14 cellular contexts compared by ENCODE assay signal in the genomic region with DNA sequence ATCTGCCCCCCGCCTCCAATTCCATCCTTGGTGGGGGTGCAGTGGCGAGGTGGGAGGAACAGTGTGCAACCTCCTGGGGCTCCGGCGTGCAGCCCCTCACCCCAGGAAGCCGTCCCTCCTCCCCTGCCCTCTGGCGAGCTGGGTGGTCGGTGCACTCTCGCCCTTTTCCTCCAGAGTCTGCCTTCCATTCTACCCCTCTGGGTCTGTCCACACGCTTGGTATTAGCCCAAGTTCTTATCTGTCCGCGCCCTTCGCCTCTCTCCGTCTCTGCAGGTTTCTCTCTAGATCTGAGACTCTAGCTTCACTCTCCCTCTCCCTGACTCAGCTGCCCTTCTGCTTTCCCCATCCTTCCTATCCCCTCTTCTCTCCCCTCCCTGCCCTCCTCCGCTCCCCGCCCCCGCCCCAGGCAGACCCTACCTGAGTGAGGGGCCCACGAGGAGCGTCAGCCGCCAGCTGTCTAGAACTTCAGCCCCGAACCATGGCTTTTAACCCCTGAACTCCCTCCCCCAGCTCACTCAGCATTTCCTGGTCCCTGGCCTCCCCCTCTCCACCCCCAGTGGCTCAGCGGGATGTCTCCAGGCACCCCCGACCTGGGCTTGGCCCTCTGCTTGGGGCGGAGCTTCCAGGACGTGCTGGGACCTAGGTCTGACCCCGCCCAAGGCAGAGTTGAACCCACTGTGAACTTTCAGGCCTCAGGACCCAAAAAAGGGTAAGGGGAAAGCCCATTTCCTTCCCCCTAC. TPM values are rescaled to one million over a fixed set of nuclear protein-coding genes. Genes with fewer than 3 reads are reported as not detected.
DNase-seq lines count a peak whose midpoint lies in the region; ATAC-seq and TF ChIP-seq lines count a peak whose summit lies in the region.
"Had no signal": no experiment of that assay in that cellular context is flagged by ENCODE, and none has a peak within 500 bp of the region (broad histone marks: within the 10 kb centered on the region; RNA-seq: fewer than 3 reads in every experiment).

No MANE protein-coding gene starts in this region.

- in situ Hi-C loops in GM23248 (cut with MboI) = no loop called here

- no peaks in the 10 kb centered on the region for H3K36me3 Mint-ChIP-seq in activated naive CD8-positive, alpha-beta T cell treated with anti-CD3 and anti-CD28 coated beads, Interleukin-2, amount 50 U/mL, for 24 hours (ENCODE audit: low read depth)
- H3K36me3 Mint-ChIP-seq: stimulated activated memory B cell treated with anti-CD40 and anti-IgM and Interleukin-4, amounts not matched to agents 10 μg/mL and 1 μg/mL and 100 μg/mL, for 72 hours had no signal

- no peaks in the 10 kb centered on the region for H4K20me1 ChIP-seq in GM23248 (ENCODE audit: insufficient read depth)

- intact Hi-C loops in sciatic nerve (cut with DNase I) (no loop called here), ascending aorta (cut with DNase I) (no loop called here)

- no peak for ATAC-seq in activated naive CD8-positive, alpha-beta T cell treated with anti-CD3 and anti-CD28 coated beads, Interleukin-2, amount 50 U/mL, for 24 hours
- ATAC-seq in sciatic nerve = peak; percentile 22
- no peak for ATAC-seq in GM19023 (IDR thresholded peaks at IDR 0.05; ENCODE audit: unreplicated experiment)
- no peak for ATAC-seq in GM19463 (IDR thresholded peaks at IDR 0.05; ENCODE audit: unreplicated experiment)
- ATAC-seq in HG02884 (IDR thresholded peaks at IDR 0.05; ENCODE audit: unreplicated experiment) = no peak
- ATAC-seq: stimulated activated memory B cell treated with anti-CD40 and anti-IgM and Interleukin-4, amounts not matched to agents 10 μg/mL and 1 μg/mL and 100 μg/mL, for 72 hours had no signal

- no peaks in the 10 kb centered on the region for H3F3A ChIP-seq in GM23248 (ENCODE audit: insufficient read depth)

- 3 to 5% methylated on average over 20 to 25 of the region's 25 CpGs for WGBS in GM23248 (ENCODE audit: low coverage in 1 of 2, low lambda C conversion rate in 2 of 2, missing lambda C conversion rate in 2 of 2), 2 experiments

- peaks cover 6% of the 10 kb centered on the region for H3K9me3 Mint-ChIP-seq in activated naive CD8-positive, alpha-beta T cell treated with anti-CD3 and anti-CD28 coated beads, Interleukin-2, amount 50 U/mL, for 24 hours

- H3K36me3 ChIP-seq in GM23248 (ENCODE audit: low read depth) (no peaks in the 10 kb centered on the region), ascending aorta (no peaks in the 10 kb centered on the region)
- H3K36me3 ChIP-seq: brain microvascular endothelial cell had no signal

- no peak overlapping the region for H3K4me2 ChIP-seq in GM23248 (ENCODE audit: unreplicated experiment)

- H3K4me3 ChIP-seq in GM23248 (no peak overlapping the region), iPS-18c (ENCODE audit: insufficient read depth, low read depth, low read length) (peak overlapping the region; percentile 66), ascending aorta (no peak overlapping the region)

- H3K9me3 ChIP-seq in GM23248 (ENCODE audit: low read depth) (no peaks in the 10 kb centered on the region), iPS-18c (ENCODE audit: control insufficient read depth, insufficient read depth, low read length) (no peaks in the 10 kb centered on the region), ascending aorta (no peaks in the 10 kb centered on the region)

- H3K9me2 ChIP-seq in GM23248 (ENCODE audit: insufficient read depth) = no peaks in the 10 kb centered on the region

- no peak overlapping the region for H3K27ac Mint-ChIP-seq in activated naive CD8-positive, alpha-beta T cell treated with anti-CD3 and anti-CD28 coated beads, Interleukin-2, amount 50 U/mL, for 24 hours
- H3K27ac Mint-ChIP-seq: stimulated activated memory B cell treated with anti-CD40 and anti-IgM and Interleukin-4, amounts not matched to agents 10 μg/mL and 1 μg/mL and 100 μg/mL, for 72 hours had no signal

- DNase-seq in GM23248 (no peak), sciatic nerve (ENCODE audit: low spot score) (no peak), ascending aorta (ENCODE audit: low spot score in 2 of 2) (no peak)
- no peak for DNase-seq in activated naive CD8-positive, alpha-beta T cell treated with anti-CD3 and anti-CD28 coated beads, Interleukin-2, amount 50 U/mL, for 24 hours
- DNase-seq: brain microvascular endothelial cell, foreskin melanocyte, KG1, NCI-H2081 treated with DMSO at 0.1 percent for 48 hours had no signal

- H3K9ac ChIP-seq in GM23248 = no peak overlapping the region

- H3K4me1 ChIP-seq in GM23248 (ENCODE audit: insufficient read depth) (no peaks in the 10 kb centered on the region), ascending aorta (no peaks in the 10 kb centered on the region)

- peaks cover 2% of the 10 kb centered on the region for H3K4me1 Mint-ChIP-seq in activated naive CD8-positive, alpha-beta T cell treated with anti-CD3 and anti-CD28 coated beads, Interleukin-2, amount 50 U/mL, for 24 hours
- H3K4me1 Mint-ChIP-seq: stimulated activated memory B cell treated with anti-CD40 and anti-IgM and Interleukin-4, amounts not matched to agents 10 μg/mL and 1 μg/mL and 100 μg/mL, for 72 hours had no signal

- no peak overlapping the region for H3K27ac ChIP-seq in GM23248
- H3K27ac ChIP-seq in ascending aorta = no peak overlapping the region
- H3K27ac ChIP-seq: brain microvascular endothelial cell had no signal

- 0 out of 2 replicates have a peak overlapping the region, but pooled peaks have one; percentile 45 for H2AFZ ChIP-seq in GM23248

- H3K27me3 Mint-ChIP-seq in activated naive CD8-positive, alpha-beta T cell treated with anti-CD3 and anti-CD28 coated beads, Interleukin-2, amount 50 U/mL, for 24 hours = peaks cover 43% of the 10 kb centered on the region

- H3K79me2 ChIP-seq in GM23248 (ENCODE audit: insufficient read depth) = no peaks in the 10 kb centered on the region

- TF ChIP-seq CTCF in ascending aorta (IDR thresholded peaks at IDR 0.05) = no peak

- H3K4me3 Mint-ChIP-seq in activated naive CD8-positive, alpha-beta T cell treated with anti-CD3 and anti-CD28 coated beads, Interleukin-2, amount 50 U/mL, for 24 hours = peak overlapping the region; percentile 19
- H3K4me3 Mint-ChIP-seq: stimulated activated memory B cell treated with anti-CD40 and anti-IgM and Interleukin-4, amounts not matched to agents 10 μg/mL and 1 μg/mL and 100 μg/mL, for 72 hours had no signal

- no peaks in the 10 kb centered on the region for H3K27me3 ChIP-seq in GM23248 (replicated peaks; ENCODE audit: insufficient read depth)
- no peaks in the 10 kb centered on the region for H3K27me3 ChIP-seq in ascending aorta
- H3K27me3 ChIP-seq: brain microvascular endothelial cell had no signal

RNA-seq across cellular contexts. Expression of gene KLK13, which starts 0.5 kb away (rescaled TPM):
- total RNA-seq in GM23248 (2014; rRNA removed; shearing (Covaris generic)) = not detected in 2 replicates
- polyA plus RNA-seq in GM23248 (2016; fragmentation: Nextera tagmentation; extraction: Ambion mirVana) = 0.25 TPM in 1 of 2 replicates, not detected in the other
- total RNA-seq in sciatic nerve = 0.58 TPM
- total RNA-seq in ascending aorta = not detected
- total RNA-seq: OCI-LY7 had no signal

RNA-seq across cellular contexts. Expression of gene KLK14, which starts 17.3 kb away (rescaled TPM):
- not detected in 2 replicates for total RNA-seq in GM23248 (2014; rRNA removed; shearing (Covaris generic))
- polyA plus RNA-seq in GM23248 (2016; fragmentation: Nextera tagmentation; extraction: Ambion mirVana) = not detected in 2 replicates
- total RNA-seq in sciatic nerve = 2.8 TPM
- total RNA-seq in ascending aorta = not detected

RNA-seq across cellular contexts. Expression of gene KLK12, which starts 30.6 kb away (rescaled TPM):
- total RNA-seq in GM23248 (2014; rRNA removed; shearing (Covaris generic)) = not detected in 2 replicates
- polyA plus RNA-seq in GM23248 (2016; fragmentation: Nextera tagmentation; extraction: Ambion mirVana) = not detected in 2 replicates
- total RNA-seq in sciatic nerve = not detected
- total RNA-seq in ascending aorta = not detected
- total RNA-seq: OCI-LY7 had no signal

RNA-seq across cellular contexts. Expression of gene KLK11, which starts 39.0 kb away (rescaled TPM):
- not detected in 2 replicates for total RNA-seq in GM23248 (2014; rRNA removed; shearing (Covaris generic))
- not detected in 2 replicates for polyA plus RNA-seq in GM23248 (2016; fragmentation: Nextera tagmentation; extraction: Ambion mirVana)
- 1.1 TPM for total RNA-seq in sciatic nerve
- not detected for total RNA-seq in ascending aorta
- total RNA-seq: OCI-LY7 had no signal

RNA-seq across cellular contexts. Expression of gene CTU1, which starts 42.8 kb away (rescaled TPM):
- total RNA-seq in GM23248 (2014; rRNA removed; shearing (Covaris generic)) = 9.0 and 11.3 TPM in 2 replicates
- 4.2 and 4.4 TPM in 2 replicates for polyA plus RNA-seq in GM23248 (2016; fragmentation: Nextera tagmentation; extraction: Ambion mirVana)
- 6.1 TPM for total RNA-seq in sciatic nerve
- 8.9 TPM for total RNA-seq in ascending aorta
